29 cellular contexts compared by ENCODE assay signal in the genomic region with DNA sequence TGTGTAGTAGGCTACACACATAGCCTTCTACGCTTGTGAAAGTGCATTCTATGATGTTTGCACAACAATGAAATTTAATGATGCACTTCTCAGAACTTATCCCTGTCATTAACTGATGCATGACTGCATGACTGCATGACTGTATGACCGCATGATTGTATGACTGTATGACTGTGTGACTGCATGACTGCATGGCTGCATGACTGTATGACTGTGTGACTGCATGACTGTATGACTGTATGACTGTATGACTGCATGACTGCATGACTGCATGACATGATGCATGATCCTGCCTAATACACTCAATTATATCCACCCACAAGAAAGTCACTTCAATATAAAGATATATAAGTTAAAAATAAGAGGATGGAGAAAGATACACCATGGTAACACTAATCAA.
DNase-seq lines count a peak whose midpoint lies in the region; ATAC-seq, FAIRE-seq and TF ChIP-seq lines count a peak whose summit lies in the region.
"Had no signal": no experiment of that assay in that cellular context is flagged by ENCODE, and none has a peak within 500 bp of the region (broad histone marks: within the 10 kb centered on the region; RNA-seq: fewer than 3 reads in every experiment).

No MANE protein-coding gene starts in this region.

- peak; percentile 40 for ATAC-seq in HG02610 (IDR thresholded peaks at IDR 0.05; ENCODE audit: unreplicated experiment)
- ATAC-seq in K562 = no peak
- peak; percentile 18 for ATAC-seq in left colon
- ATAC-seq: CD8-positive, alpha-beta T cell; PC-3; Right ventricle myocardium inferior had no signal

- no peak for TF ChIP-seq EP300 in K562 (IDR thresholded peaks at IDR 0.05; ENCODE audit: low read length)

- CTCF ChIA-PET in K562 (lab: Yijun Ruan, JAX; ENCODE audit: low intra/inter-chr PET ratio) = no interaction called here

- no peak overlapping the region for H2AFZ ChIP-seq in K562 (ENCODE audit: low read depth, low read length)

- H3K4me3 ChIP-seq in K562 (no peak overlapping the region), uterus (no peak overlapping the region)
- H3K4me3 ChIP-seq: SJCRH30 had no signal

- H3K27me3 ChIP-seq in K562 (ENCODE audit: control insufficient read depth in 2 of 2, insufficient read depth in 2 of 2, low read length in 2 of 2) (no peaks in the 10 kb centered on the region), uterus (no peaks in the 10 kb centered on the region)
- H3K27me3 ChIP-seq: SJCRH30 had no signal

- H3K4me2 ChIP-seq in K562 (ENCODE audit: insufficient read depth, low read length) = no peak overlapping the region

- H4K20me1 ChIP-seq in K562 (replicated peaks; ENCODE audit: control insufficient read depth, insufficient read depth, low read length) = no peaks in the 10 kb centered on the region

- H3K79me2 ChIP-seq in K562 (ENCODE audit: control insufficient read depth, insufficient read depth, low read length) = no peaks in the 10 kb centered on the region

- intact Hi-C loops in K562 (cut with micrococcal nuclease) = no loop called here
- intact Hi-C loops in left colon (cut with DNase I, micrococcal nuclease) = no loop called here
- intact Hi-C loops in uterus (cut with DNase I; ENCODE audit: low total_unique reads) = no loop called here

- POLR2A ChIA-PET in K562 (lab: Yijun Ruan, JAX) = no interaction called here

- FAIRE-seq in K562 (lab: Jason Lieb, UNC) = peak; percentile 26
- FAIRE-seq: GM12892, GM19239, H1 had no signal

- TF ChIP-seq POLR2A in K562 (conservative IDR thresholded peaks at IDR 0.05) (no peak), uterus (IDR thresholded peaks at IDR 0.05) (no peak)

- H3K27ac ChIP-seq in K562 (ENCODE audit: extremely low read depth, low read depth, low read length) (no peak overlapping the region), uterus (no peak overlapping the region)
- H3K27ac ChIP-seq: 22Rv1, C4-2B, SJCRH30 had no signal

- BruUV-seq in K562 (replicated peaks; lab: Mats Ljungman, UMichigan) = no TSS peak

- no peak for TF ChIP-seq CTCF in K562 (IDR thresholded peaks at IDR 0.05 in 2 of 3, conservative IDR thresholded peaks at IDR 0.05 in 1 of 3; ENCODE audit: insufficient read depth in 2 of 3, low read depth in 1 of 3, low read length in 3 of 3)
- TF ChIP-seq CTCF in uterus (IDR thresholded peaks at IDR 0.05) = no peak

- WGBS in K562 (ENCODE audit: insufficient coverage, low coverage, missing lambda C conversion rate) = 0% methylated on average over 2 of the region's 2 CpGs

- no peak for TF ChIP-seq RAD21 in K562 (CRISPR knock-in tag; conservative IDR thresholded peaks at IDR 0.05 in 1 of 2, IDR thresholded peaks at IDR 0.05 in 1 of 2)

- in situ Hi-C loops in K562 (cut with MboI) = no loop called here

- no peaks in the 10 kb centered on the region for H3K9me1 ChIP-seq in K562 (ENCODE audit: control insufficient read depth, insufficient read depth, low read length)

- peak; percentile 31 for DNase-seq in NCI-H748 (lab: John Stamatoyannopoulos, UW; ENCODE audit: unreplicated experiment)
- no peak for DNase-seq in NCI-H748 treated with DMSO at 0.1 percent for 48 hours (lab: John Stamatoyannopoulos, UW)
- no peak for DNase-seq in K562 (ENCODE audit: extremely low read depth in 1 of 4, low spot score in 3 of 4)
- no peak for DNase-seq in left colon
- no peak for DNase-seq in SK-N-DZ (ENCODE audit: low spot score)
- no peak for DNase-seq in uterus
- no peak for DNase-seq in mesenteric fat pad (ENCODE audit: low spot score)
- DNase-seq: Caco-2; CD8-positive, alpha-beta T cell; DMS 273 treated with DMSO at 0.1 percent for 48 hours; DMS79; Karpas-422; MV-4-11; NCI-H1105; NCI-H146; NCI-H1930; NCI-H2107; NCI-H524; NCI-H82; NK-92 treated with Interleukin-12 subunit alpha and Interleukin-12 subunit beta, amount 100 ng/mL, for 24 hours; PC-3; SJCRH30 had no signal

- H3K36me3 ChIP-seq in K562 (ENCODE audit: control insufficient read depth, insufficient read depth, low read length) = no peaks in the 10 kb centered on the region
- H3K36me3 ChIP-seq in uterus = no peaks in the 10 kb centered on the region
- H3K36me3 ChIP-seq: SJCRH30 had no signal

- H3K9me3 ChIP-seq in K562 (replicated peaks; ENCODE audit: control insufficient read depth, insufficient read depth, low read depth, low read length) (peaks cover 2% of the 10 kb centered on the region; the same call in 1 of the 2 replicates), uterus (no peaks in the 10 kb centered on the region)
- H3K9me3 ChIP-seq: Caco-2, SJCRH30 had no signal

- no peaks in the 10 kb centered on the region for H3K4me1 ChIP-seq in K562 (replicated peaks in 1 of 2; ENCODE audit: control insufficient read depth in 2 of 2, insufficient read depth in 2 of 2, low read length in 2 of 2)
- no peaks in the 10 kb centered on the region for H3K4me1 ChIP-seq in uterus
- H3K4me1 ChIP-seq: Caco-2, SJCRH30 had no signal

- no peak overlapping the region for H3K9ac ChIP-seq in K562 (ENCODE audit: insufficient read depth in 1 of 2, low read depth in 2 of 2, low read length in 2 of 2)

TF ChIP-seq in K562, 482 proteins besides CTCF, POLR2A, EP300 and RAD21:
- TF ChIP-seq FOSL1 (tag; conservative IDR thresholded peaks at IDR 0.05) (no peak), HMBOX1 (IDR thresholded peaks at IDR 0.05) (no peak), RFX5 (IDR thresholded peaks at IDR 0.05; ENCODE audit: low read depth, low read length) (no peak), L3MBTL2 (IDR thresholded peaks at IDR 0.05) (no peak), NFIX (CRISPR knock-in tag; IDR thresholded peaks at IDR 0.05; ENCODE audit: low read depth) (no peak), HES1 (IDR thresholded peaks at IDR 0.05; ENCODE audit: low read depth) (no peak), GTF2E2 (tag; IDR thresholded peaks at IDR 0.05) (no peak), KDM1A (IDR thresholded peaks at IDR 0.05) (no peak), ZBTB11 (CRISPR knock-in tag; IDR thresholded peaks at IDR 0.05) (no peak), ZC3H11A (IDR thresholded peaks at IDR 0.05; ENCODE audit: low read depth, low read length) (no peak), ZKSCAN3 (CRISPR knock-in tag; IDR thresholded peaks at IDR 0.05) (no peak), ETV6 (IDR thresholded peaks at IDR 0.05; ENCODE audit: borderline replicate concordance in 1 of 2, low read depth in 2 of 2, low read length in 1 of 2) (no peak), ETV6 (CRISPR knock-in tag; IDR thresholded peaks at IDR 0.05; ENCODE audit: borderline replicate concordance) (no peak)
- TF ChIP-seq, protein P1, sequence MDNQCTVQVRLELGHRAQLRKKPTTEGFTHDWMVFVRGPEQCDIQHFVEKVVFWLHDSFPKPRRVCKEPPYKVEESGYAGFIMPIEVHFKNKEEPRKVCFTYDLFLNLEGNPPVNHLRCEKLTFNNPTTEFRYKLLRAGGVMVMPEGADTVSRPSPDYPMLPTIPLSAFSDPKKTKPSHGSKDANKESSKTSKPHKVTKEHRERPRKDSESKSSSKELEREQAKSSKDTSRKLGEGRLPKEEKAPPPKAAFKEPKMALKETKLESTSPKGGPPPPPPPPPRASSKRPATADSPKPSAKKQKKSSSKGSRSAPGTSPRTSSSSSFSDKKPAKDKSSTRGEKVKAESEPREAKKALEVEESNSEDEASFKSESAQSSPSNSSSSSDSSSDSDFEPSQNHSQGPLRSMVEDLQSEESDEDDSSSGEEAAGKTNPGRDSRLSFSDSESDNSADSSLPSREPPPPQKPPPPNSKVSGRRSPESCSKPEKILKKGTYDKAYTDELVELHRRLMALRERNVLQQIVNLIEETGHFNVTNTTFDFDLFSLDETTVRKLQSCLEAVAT (IDR thresholded peaks at IDR 0.05) = no peak
